In the genomic region with DNA sequence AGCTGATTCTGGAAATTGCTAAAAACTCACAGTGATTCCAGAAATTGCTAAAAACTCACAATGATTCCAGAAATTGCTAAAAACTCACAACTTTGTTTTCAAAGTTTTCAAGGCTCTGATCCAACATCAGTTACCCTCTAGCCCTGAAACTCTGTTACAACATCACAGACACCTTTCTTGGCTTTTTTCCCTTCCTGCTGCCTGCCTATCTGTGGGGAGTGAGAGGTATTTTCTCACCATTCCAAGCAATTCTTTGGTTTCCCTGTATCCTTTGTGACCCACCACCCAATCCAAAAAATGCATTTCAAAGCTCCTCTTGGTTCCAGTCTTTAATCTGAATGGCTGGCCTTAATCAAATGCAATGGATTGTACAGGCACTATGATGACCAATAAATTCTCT, we compare ENCODE assay signal across 26 cellular contexts.
"Had no signal": no experiment of that assay in that cellular context is flagged by ENCODE, and none has a peak within 500 bp of the region (broad histone marks: within the 10 kb centered on the region; RNA-seq: fewer than 3 reads in every experiment).

No MANE protein-coding gene starts in this region.

- H3K4me2 ChIP-seq: smooth muscle cell had no signal

- H3K27ac ChIP-seq: left ventricle myocardium inferior, neutrophil, parathyroid adenoma, psoas muscle, right atrium auricular region, right lobe of liver, stomach, testis, thyroid gland, transverse colon, upper lobe of left lung, vagina had no signal

- H3K9me3 ChIP-seq: left ventricle myocardium inferior, neutrophil, psoas muscle, right atrium auricular region, right lobe of liver, stomach, testis, thyroid gland, transverse colon, upper lobe of left lung, vagina had no signal

- H2AFZ ChIP-seq: parathyroid adenoma had no signal

- H3K36me3 Mint-ChIP-seq: immature natural killer cell; memory B cell; naive thymus-derived CD8-positive, alpha-beta T cell; stimulated activated naive B cell treated with anti-CD40 and anti-IgM and Interleukin-4, amounts not matched to agents 10 μg/mL and 1 μg/mL and 100 μg/mL, for 72 hours had no signal

- H3K36me3 ChIP-seq: left ventricle myocardium inferior, neutrophil, right atrium auricular region, right lobe of liver, stomach, thyroid gland, transverse colon, upper lobe of left lung, vagina had no signal

- H3K4me3 Mint-ChIP-seq: immature natural killer cell; memory B cell; naive thymus-derived CD8-positive, alpha-beta T cell; nephron; neural crest cell; stimulated activated naive B cell treated with anti-CD40 and anti-IgM and Interleukin-4, amounts not matched to agents 10 μg/mL and 1 μg/mL and 100 μg/mL, for 72 hours had no signal

- H3K4me1 ChIP-seq: left ventricle myocardium inferior, parathyroid adenoma, psoas muscle, right atrium auricular region, right lobe of liver, stomach, testis, thyroid gland, transverse colon, upper lobe of left lung, vagina had no signal

- DNase-seq: hippocampal formation; immature natural killer cell; kidney; left colon; left ventricle myocardium inferior; naive thymus-derived CD8-positive, alpha-beta T cell; occipital lobe; psoas muscle; right lobe of liver; stimulated activated CD4-positive, alpha-beta T cell treated with anti-CD3 and anti-CD28 coated beads, Interleukin-2, amount 100 ng/mL, for 24 hours; stimulated activated CD4-positive, alpha-beta T cell treated with anti-CD3 and anti-CD28 coated beads, Interleukin-4, amount 100 ng/mL, for 1 hour; stimulated activated naive B cell treated with anti-CD40 and anti-IgM and Interleukin-4, amounts not matched to agents 10 μg/mL and 1 μg/mL and 100 μg/mL, for 72 hours; stimulated activated naive CD8-positive, alpha-beta T cell treated with anti-CD3 and anti-CD28 coated beads, Interleukin-15, Interleukin-2, amounts not matched to agents 100 U/mL and 50 U/mL, for 24 hours; stomach; testis; thyroid gland; transverse colon; upper lobe of left lung had no signal

- H3K27me3 ChIP-seq: neutrophil, right atrium auricular region, right lobe of liver, stomach, testis, thyroid gland, transverse colon, upper lobe of left lung, vagina had no signal

- H3K27ac Mint-ChIP-seq: immature natural killer cell; memory B cell; naive thymus-derived CD8-positive, alpha-beta T cell; nephron; stimulated activated naive B cell treated with anti-CD40 and anti-IgM and Interleukin-4, amounts not matched to agents 10 μg/mL and 1 μg/mL and 100 μg/mL, for 72 hours had no signal

- H3K79me2 ChIP-seq: parathyroid adenoma had no signal

- H3K9me3 Mint-ChIP-seq: nephron, neural crest cell had no signal

- H3K27me3 Mint-ChIP-seq: memory B cell; naive thymus-derived CD8-positive, alpha-beta T cell; stimulated activated naive B cell treated with anti-CD40 and anti-IgM and Interleukin-4, amounts not matched to agents 10 μg/mL and 1 μg/mL and 100 μg/mL, for 72 hours had no signal

- H3K4me1 Mint-ChIP-seq: immature natural killer cell; memory B cell; naive thymus-derived CD8-positive, alpha-beta T cell; stimulated activated naive B cell treated with anti-CD40 and anti-IgM and Interleukin-4, amounts not matched to agents 10 μg/mL and 1 μg/mL and 100 μg/mL, for 72 hours had no signal

- H3K9ac ChIP-seq: parathyroid adenoma had no signal

- H3K4me3 ChIP-seq: left ventricle myocardium inferior, psoas muscle, right atrium auricular region, right lobe of liver, smooth muscle cell, stomach, testis, thyroid gland, transverse colon, upper lobe of left lung, vagina had no signal
